In genomic region chr13:30353060-30353459, GRCh38 we compare ENCODE assay signal across 9 cellular contexts.
"Had no signal": no experiment of that assay in that cellular context is flagged by ENCODE, and none has a peak within 500 bp of the region (broad histone marks: within the 10 kb centered on the region; RNA-seq: fewer than 3 reads in every experiment).

No MANE protein-coding gene starts in this region.

- DNase-seq: IMR-90, KBM-7 had no signal

- H3K9ac ChIP-seq: KMS-11 had no signal

- FAIRE-seq: H1, H54, HTR-8/SVneo had no signal

- H3K4me1 ChIP-seq: HAP-1 had no signal

- H3K27ac ChIP-seq: KMS-11 had no signal

- H3K36me3 ChIP-seq: HAP-1 had no signal

- H3K4me3 ChIP-seq: GM23338, HAP-1 had no signal

- ATAC-seq: GM23338, HCT116 had no signal

- H3K4me2 ChIP-seq: GM23338, KMS-11 had no signal

- H2AFZ ChIP-seq: GM23338 had no signal
